ENCODE assay signal across 1 cellular context in the genomic region with DNA sequence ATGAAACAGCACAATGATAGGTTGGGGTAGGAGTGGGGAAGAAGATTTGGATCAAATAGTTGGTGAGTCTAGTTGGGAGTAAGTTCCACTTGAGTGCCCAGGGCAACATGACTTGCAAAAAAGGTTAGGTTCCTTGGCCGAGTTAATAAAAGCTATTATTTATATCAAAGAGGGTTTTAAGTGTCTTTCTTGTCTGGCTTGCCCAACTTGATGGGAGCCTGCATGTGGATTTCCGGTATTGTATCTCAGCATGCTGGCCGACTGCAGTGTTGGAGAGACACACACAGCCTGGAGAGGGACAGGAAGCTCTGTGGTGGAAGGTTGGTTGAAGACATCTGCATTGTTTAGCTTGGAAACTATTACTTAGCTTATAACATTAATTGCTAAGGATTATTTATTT.
TF ChIP-seq lines count a peak whose summit lies in the region.

No MANE protein-coding gene starts in this region.

TF ChIP-seq in GM23338, 12 proteins besides CTCF, POLR2A, EP300 and RAD21 (continued from another document):
- TF ChIP-seq, protein P1, sequence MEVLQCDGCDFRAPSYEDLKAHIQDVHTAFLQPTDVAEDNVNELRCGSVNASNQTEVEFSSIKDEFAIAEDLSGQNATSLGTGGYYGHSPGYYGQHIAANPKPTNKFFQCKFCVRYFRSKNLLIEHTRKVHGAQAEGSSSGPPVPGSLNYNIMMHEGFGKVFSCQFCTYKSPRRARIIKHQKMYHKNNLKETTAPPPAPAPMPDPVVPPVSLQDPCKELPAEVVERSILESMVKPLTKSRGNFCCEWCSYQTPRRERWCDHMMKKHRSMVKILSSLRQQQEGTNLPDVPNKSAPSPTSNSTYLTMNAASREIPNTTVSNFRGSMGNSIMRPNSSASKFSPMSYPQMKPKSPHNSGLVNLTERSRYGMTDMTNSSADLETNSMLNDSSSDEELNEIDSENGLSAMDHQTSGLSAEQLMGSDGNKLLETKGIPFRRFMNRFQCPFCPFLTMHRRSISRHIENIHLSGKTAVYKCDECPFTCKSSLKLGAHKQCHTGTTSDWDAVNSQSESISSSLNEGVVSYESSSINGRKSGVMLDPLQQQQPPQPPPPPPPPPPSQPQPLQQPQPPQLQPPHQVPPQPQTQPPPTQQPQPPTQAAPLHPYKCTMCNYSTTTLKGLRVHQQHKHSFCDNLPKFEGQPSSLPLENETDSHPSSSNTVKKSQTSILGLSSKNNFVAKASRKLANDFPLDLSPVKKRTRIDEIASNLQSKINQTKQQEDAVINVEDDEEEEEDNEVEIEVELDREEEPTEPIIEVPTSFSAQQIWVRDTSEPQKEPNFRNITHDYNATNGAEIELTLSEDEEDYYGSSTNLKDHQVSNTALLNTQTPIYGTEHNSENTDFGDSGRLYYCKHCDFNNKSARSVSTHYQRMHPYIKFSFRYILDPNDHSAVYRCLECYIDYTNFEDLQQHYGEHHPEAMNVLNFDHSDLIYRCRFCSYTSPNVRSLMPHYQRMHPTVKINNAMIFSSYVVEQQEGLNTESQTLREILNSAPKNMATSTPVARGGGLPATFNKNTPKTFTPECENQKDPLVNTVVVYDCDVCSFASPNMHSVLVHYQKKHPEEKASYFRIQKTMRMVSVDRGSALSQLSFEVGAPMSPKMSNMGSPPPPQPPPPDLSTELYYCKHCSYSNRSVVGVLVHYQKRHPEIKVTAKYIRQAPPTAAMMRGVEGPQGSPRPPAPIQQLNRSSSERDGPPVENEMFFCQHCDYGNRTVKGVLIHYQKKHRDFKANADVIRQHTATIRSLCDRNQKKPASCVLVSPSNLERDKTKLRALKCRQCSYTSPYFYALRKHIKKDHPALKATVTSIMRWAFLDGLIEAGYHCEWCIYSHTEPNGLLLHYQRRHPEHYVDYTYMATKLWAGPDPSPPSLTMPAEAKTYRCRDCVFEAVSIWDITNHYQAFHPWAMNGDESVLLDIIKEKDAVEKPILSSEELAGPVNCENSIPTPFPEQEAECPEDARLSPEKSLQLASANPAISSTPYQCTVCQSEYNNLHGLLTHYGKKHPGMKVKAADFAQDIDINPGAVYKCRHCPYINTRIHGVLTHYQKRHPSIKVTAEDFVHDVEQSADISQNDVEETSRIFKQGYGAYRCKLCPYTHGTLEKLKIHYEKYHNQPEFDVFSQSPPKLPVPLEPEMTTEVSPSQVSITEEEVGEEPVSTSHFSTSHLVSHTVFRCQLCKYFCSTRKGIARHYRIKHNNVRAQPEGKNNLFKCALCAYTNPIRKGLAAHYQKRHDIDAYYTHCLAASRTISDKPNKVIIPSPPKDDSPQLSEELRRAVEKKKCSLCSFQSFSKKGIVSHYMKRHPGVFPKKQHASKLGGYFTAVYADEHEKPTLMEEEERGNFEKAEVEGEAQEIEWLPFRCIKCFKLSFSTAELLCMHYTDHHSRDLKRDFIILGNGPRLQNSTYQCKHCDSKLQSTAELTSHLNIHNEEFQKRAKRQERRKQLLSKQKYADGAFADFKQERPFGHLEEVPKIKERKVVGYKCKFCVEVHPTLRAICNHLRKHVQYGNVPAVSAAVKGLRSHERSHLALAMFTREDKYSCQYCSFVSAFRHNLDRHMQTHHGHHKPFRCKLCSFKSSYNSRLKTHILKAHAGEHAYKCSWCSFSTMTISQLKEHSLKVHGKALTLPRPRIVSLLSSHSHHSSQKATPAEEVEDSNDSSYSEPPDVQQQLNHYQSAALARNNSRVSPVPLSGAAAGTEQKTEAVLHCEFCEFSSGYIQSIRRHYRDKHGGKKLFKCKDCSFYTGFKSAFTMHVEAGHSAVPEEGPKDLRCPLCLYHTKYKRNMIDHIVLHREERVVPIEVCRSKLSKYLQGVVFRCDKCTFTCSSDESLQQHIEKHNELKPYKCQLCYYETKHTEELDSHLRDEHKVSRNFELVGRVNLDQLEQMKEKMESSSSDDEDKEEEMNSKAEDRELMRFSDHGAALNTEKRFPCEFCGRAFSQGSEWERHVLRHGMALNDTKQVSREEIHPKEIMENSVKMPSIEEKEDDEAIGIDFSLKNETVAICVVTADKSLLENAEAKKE (CRISPR knock-in tag; IDR thresholded peaks at IDR 0.05), result no peak
- TF ChIP-seq EZH2phosphoT487 (IDR thresholded peaks at IDR 0.05; ENCODE audit: unreplicated experiment) (no peak), CREB1 (CRISPR knock-in tag; IDR thresholded peaks at IDR 0.05; ENCODE audit: low read depth) (no peak), EZH2 (IDR thresholded peaks at IDR 0.05; ENCODE audit: low read depth, unreplicated experiment) (no peak)
